ENCODE assay signal across 15 cellular contexts in the genomic region with DNA sequence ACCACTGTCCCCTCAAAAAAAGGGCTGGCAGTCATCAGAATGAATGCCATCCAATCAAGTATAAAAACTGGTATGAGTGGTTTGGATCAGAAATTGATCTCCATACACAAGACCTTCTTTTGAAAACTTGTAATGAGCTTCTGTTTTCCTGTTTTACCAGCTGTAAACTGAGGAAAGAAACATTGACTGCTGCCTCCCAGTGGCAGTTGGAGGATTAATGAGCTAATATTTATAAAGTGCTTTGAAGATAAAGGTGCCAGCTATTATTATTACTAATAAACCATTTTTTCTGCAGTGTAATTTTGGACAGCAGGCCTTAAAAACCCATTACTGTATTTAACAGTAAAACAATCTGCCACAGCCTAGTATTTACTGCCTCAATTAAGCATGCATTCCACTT. TPM values are rescaled to one million over a fixed set of nuclear protein-coding genes. Genes with fewer than 3 reads are reported as not detected.
DNase-seq lines count a peak whose midpoint lies in the region; ATAC-seq and TF ChIP-seq lines count a peak whose summit lies in the region.
"Had no signal": no experiment of that assay in that cellular context is flagged by ENCODE, and none has a peak within 500 bp of the region (broad histone marks: within the 10 kb centered on the region; RNA-seq: fewer than 3 reads in every experiment).

No MANE protein-coding gene starts in this region.

- no peaks in the 10 kb centered on the region for H3K9me3 ChIP-seq in Karpas-422 (ENCODE audit: low read length)
- H3K9me3 ChIP-seq in PC-3 (ENCODE audit: low read length) = 0 out of 2 replicates have a peak, but pooled peaks cover 4% of the 10 kb centered on the region
- no peaks in the 10 kb centered on the region for H3K9me3 ChIP-seq in neural cell (ENCODE audit: low read length)
- H3K9me3 ChIP-seq: SK-N-SH had no signal

- H3K4me3 ChIP-seq in GM06990 (replicated peaks; ENCODE audit: low read depth, low read length) (no peak overlapping the region), Karpas-422 (ENCODE audit: low read length) (no peak overlapping the region), PC-3 (ENCODE audit: low read length) (no peak overlapping the region), neural cell (ENCODE audit: low read length) (no peak overlapping the region)

- no TSS peak for BruUV-seq in PC-3 (replicated peaks; lab: Mats Ljungman, UMichigan)

- TF ChIP-seq EP300 in neural cell (conservative IDR thresholded peaks at IDR 0.05; ENCODE audit: poor library complexity, severe bottlenecking) = no peak

- H3K4me2 ChIP-seq in Karpas-422 (ENCODE audit: low read depth, low read length, poor library complexity, severe bottlenecking) (no peak overlapping the region), PC-3 (ENCODE audit: low read length) (no peak overlapping the region), neural cell (ENCODE audit: low read length) (no peak overlapping the region)
- H3K4me2 ChIP-seq: KMS-11, SK-N-SH had no signal

- ATAC-seq in PC-3 (no peak), GM19467 (IDR thresholded peaks at IDR 0.05; ENCODE audit: unreplicated experiment) (no peak)
- ATAC-seq in activated CD4-positive, CD25-positive, alpha-beta regulatory T cell treated with anti-CD3 and anti-CD28 coated beads, Interleukin-2, amount 50 U/mL, for 24 hours = no peak
- ATAC-seq: CD8-positive, alpha-beta T cell; Right ventricle myocardium inferior had no signal

- peak; percentile 19 for TF ChIP-seq CTCF in GM06990 (IDR thresholded peaks at IDR 0.05; ENCODE audit: insufficient read depth, low read length, poor library complexity, severe bottlenecking)
- TF ChIP-seq CTCF in PC-3 (conservative IDR thresholded peaks at IDR 0.05; ENCODE audit: low read depth, low read length) = 0 out of 2 replicates have a peak, but pooled peaks have one; percentile 12
- TF ChIP-seq CTCF in neural cell (IDR thresholded peaks at IDR 0.05; ENCODE audit: poor library complexity, severe bottlenecking) = peak; percentile 32

- H2AFZ ChIP-seq in Karpas-422 (ENCODE audit: low read length) (peak overlapping the region; percentile 93), PC-3 (ENCODE audit: low read length) (no peak overlapping the region), neural cell (ENCODE audit: low read depth, low read length) (no peak overlapping the region)

- no peak overlapping the region for H3K9ac ChIP-seq in Karpas-422 (ENCODE audit: low read length)
- no peak overlapping the region for H3K9ac ChIP-seq in PC-3 (ENCODE audit: low read length)
- no peak overlapping the region for H3K9ac ChIP-seq in neural cell (ENCODE audit: low read length)
- H3K9ac ChIP-seq: KMS-11, SK-N-SH had no signal

- H3K79me2 ChIP-seq in Karpas-422 (ENCODE audit: low read length) = no peaks in the 10 kb centered on the region
- no peaks in the 10 kb centered on the region for H3K79me2 ChIP-seq in PC-3 (ENCODE audit: low read length)
- peaks cover 24% of the 10 kb centered on the region for H3K79me2 ChIP-seq in neural cell (replicated peaks; ENCODE audit: insufficient read depth, low read length)

- H3K27ac ChIP-seq in Karpas-422 (ENCODE audit: low read length) (no peak overlapping the region), PC-3 (ENCODE audit: low read length) (no peak overlapping the region), neural cell (ENCODE audit: low read length) (no peak overlapping the region)
- H3K27ac ChIP-seq: KMS-11 had no signal

- no peak for DNase-seq in GM06990 (ENCODE audit: extremely low read depth, insufficient read length)
- no peak for DNase-seq in Karpas-422
- DNase-seq in PC-3 = no peak
- no peak for DNase-seq in ACHN
- DNase-seq in NCI-H345 treated with DMSO at 0.1 percent for 48 hours (lab: John Stamatoyannopoulos, UW; ENCODE audit: unreplicated experiment) = no peak
- DNase-seq: CD8-positive, alpha-beta T cell; NCI-H187 treated with DMSO at 0.1 percent for 48 hours; NCI-H2171 treated with DMSO at 0.1 percent for 48 hours; NCI-H524; SK-N-SH had no signal

- H3F3A ChIP-seq in PC-3 (ENCODE audit: low read length, unreplicated experiment) (no peaks in the 10 kb centered on the region), neural cell (ENCODE audit: insufficient read depth, low read length, poor library complexity, severe bottlenecking) (peaks cover 1% of the 10 kb centered on the region)

- peaks cover 11% of the 10 kb centered on the region for H3K4me1 ChIP-seq in Karpas-422 (ENCODE audit: low read length)
- no peaks in the 10 kb centered on the region for H3K4me1 ChIP-seq in PC-3 (ENCODE audit: insufficient read depth, low read length)

- TF ChIP-seq RAD21 in neural cell (conservative IDR thresholded peaks at IDR 0.05) = no peak

- H3K36me3 ChIP-seq in GM06990 (ENCODE audit: control insufficient read depth, insufficient read depth, low read length) (no peaks in the 10 kb centered on the region), Karpas-422 (ENCODE audit: insufficient read depth, low read length) (no peaks in the 10 kb centered on the region), PC-3 (ENCODE audit: low read depth, low read length) (no peaks in the 10 kb centered on the region), neural cell (ENCODE audit: insufficient read depth, low read length) (no peaks in the 10 kb centered on the region)

- in situ Hi-C loops in ACHN (cut with HindIII; ENCODE audit: low pct_ligation_motif_present, low pct_unique_long_range_greater_than_20kb, low sequenced_read_pairs) = no loop called here

- H4K20me1 ChIP-seq in Karpas-422 (ENCODE audit: insufficient read depth, low read depth, low read length) (no peaks in the 10 kb centered on the region), PC-3 (ENCODE audit: low read length) (no peaks in the 10 kb centered on the region), neural cell (ENCODE audit: insufficient read depth) (no peaks in the 10 kb centered on the region)

- H3K9me2 ChIP-seq in Karpas-422 (replicated peaks; ENCODE audit: insufficient read depth, low read length) (no peaks in the 10 kb centered on the region), PC-3 (replicated peaks; ENCODE audit: low read length) (no peaks in the 10 kb centered on the region), neural cell (ENCODE audit: insufficient read depth, low read length) (no peaks in the 10 kb centered on the region)
- H3K9me2 ChIP-seq: SK-N-SH had no signal

- H3K27me3 ChIP-seq in GM06990 (replicated peaks; ENCODE audit: control insufficient read depth, insufficient read depth, low read length) (no peaks in the 10 kb centered on the region), Karpas-422 (ENCODE audit: low read length) (no peaks in the 10 kb centered on the region), PC-3 (ENCODE audit: low read length) (no peaks in the 10 kb centered on the region), neural cell (ENCODE audit: insufficient read depth, low read depth, low read length) (no peaks in the 10 kb centered on the region)

- intact Hi-C loops in PC-3 (cut with micrococcal nuclease) = no loop called here

- CTCF ChIA-PET in PC-3 (lab: Charles Lee) = no interaction called here

- POLR2A ChIA-PET in PC-3 (lab: Charles Lee; ENCODE audit: unreplicated experiment) = no interaction called here

TF ChIP-seq in neural cell, 6 proteins besides CTCF, POLR2A, EP300 and RAD21:
- TF ChIP-seq MXI1 (conservative IDR thresholded peaks at IDR 0.05; ENCODE audit: poor library complexity, severe bottlenecking) = no peak
- no peak for TF ChIP-seq POLR2AphosphoS5 (IDR thresholded peaks at IDR 0.05)
- TF ChIP-seq, protein P1, sequence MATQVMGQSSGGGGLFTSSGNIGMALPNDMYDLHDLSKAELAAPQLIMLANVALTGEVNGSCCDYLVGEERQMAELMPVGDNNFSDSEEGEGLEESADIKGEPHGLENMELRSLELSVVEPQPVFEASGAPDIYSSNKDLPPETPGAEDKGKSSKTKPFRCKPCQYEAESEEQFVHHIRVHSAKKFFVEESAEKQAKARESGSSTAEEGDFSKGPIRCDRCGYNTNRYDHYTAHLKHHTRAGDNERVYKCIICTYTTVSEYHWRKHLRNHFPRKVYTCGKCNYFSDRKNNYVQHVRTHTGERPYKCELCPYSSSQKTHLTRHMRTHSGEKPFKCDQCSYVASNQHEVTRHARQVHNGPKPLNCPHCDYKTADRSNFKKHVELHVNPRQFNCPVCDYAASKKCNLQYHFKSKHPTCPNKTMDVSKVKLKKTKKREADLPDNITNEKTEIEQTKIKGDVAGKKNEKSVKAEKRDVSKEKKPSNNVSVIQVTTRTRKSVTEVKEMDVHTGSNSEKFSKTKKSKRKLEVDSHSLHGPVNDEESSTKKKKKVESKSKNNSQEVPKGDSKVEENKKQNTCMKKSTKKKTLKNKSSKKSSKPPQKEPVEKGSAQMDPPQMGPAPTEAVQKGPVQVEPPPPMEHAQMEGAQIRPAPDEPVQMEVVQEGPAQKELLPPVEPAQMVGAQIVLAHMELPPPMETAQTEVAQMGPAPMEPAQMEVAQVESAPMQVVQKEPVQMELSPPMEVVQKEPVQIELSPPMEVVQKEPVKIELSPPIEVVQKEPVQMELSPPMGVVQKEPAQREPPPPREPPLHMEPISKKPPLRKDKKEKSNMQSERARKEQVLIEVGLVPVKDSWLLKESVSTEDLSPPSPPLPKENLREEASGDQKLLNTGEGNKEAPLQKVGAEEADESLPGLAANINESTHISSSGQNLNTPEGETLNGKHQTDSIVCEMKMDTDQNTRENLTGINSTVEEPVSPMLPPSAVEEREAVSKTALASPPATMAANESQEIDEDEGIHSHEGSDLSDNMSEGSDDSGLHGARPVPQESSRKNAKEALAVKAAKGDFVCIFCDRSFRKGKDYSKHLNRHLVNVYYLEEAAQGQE (IDR thresholded peaks at IDR 0.05; ENCODE audit: borderline replicate concordance) = no peak
- TF ChIP-seq SMC3 (conservative IDR thresholded peaks at IDR 0.05; ENCODE audit: poor library complexity) = no peak
- TF ChIP-seq EZH2 (IDR thresholded peaks at IDR 0.05; ENCODE audit: borderline replicate concordance, insufficient read depth, low read length, poor library complexity, severe bottlenecking) = no peak
- no peak for TF ChIP-seq TAF1 (IDR thresholded peaks at IDR 0.05; ENCODE audit: low read depth)
TF ChIP-seq in neural cell: peak in this region for 0.

RNA-seq across cellular contexts. Expression of a gene that starts 11.4 kb away (rescaled TPM):
- 9.9 and 23.3 TPM in 2 replicates for total RNA-seq in Karpas-422 (2014; rRNA removed; shearing (Covaris generic); ENCODE audit: low replicate concordance)
- total RNA-seq in PC-3 (2014; rRNA removed) = not detected in 2 replicates
- 187 and 199 TPM in 2 replicates for polyA plus RNA-seq in neural cell
- polyA minus RNA-seq in neural cell = 521 and 631 TPM in 2 replicates
- total RNA-seq: CD8-positive, alpha-beta T cell had no signal
- polyA plus RNA-seq: SK-N-SH had no signal

Comparison
In these comparisons a context has a peak if more than half of its experiments do, and no peak if none do; other contexts are left out.
1. RNA of a gene that starts 11.4 kb away (total RNA-seq): 9.9 to 23.3 TPM in Karpas-422; not detected in PC-3; every median in the first group is over 10 times any median in the second.
2. Peak in every context shown above with its lines, with median percentiles within 50 percentile points of each other: CTCF ChIP-seq.